20 cellular contexts compared by ENCODE assay signal in genomic region chr22:20663941-20664593, GRCh38.
DNase-seq lines count a peak whose midpoint lies in the region; ATAC-seq, FAIRE-seq and TF ChIP-seq lines count a peak whose summit lies in the region.
"Had no signal": no experiment of that assay in that cellular context is flagged by ENCODE, and none has a peak within 500 bp of the region (broad histone marks: within the 10 kb centered on the region; RNA-seq: fewer than 3 reads in every experiment).

No MANE protein-coding gene starts in this region.

- no peak overlapping the region for H2AFZ ChIP-seq in K562 (ENCODE audit: low read depth, low read length)
- H2AFZ ChIP-seq in osteoblast (ENCODE audit: low read length): no peak overlapping the region

- H3K27ac Mint-ChIP-seq in endodermal cell: no peak overlapping the region
- H3K27ac Mint-ChIP-seq: CD4-positive, alpha-beta memory T cell; HFFc6 had no signal

- H3K36me3 ChIP-seq in K562 (ENCODE audit: control insufficient read depth, insufficient read depth, low read length): no peaks in the 10 kb centered on the region
- no peaks in the 10 kb centered on the region for H3K36me3 ChIP-seq in endodermal cell (ENCODE audit: control insufficient read depth, insufficient read depth, low read length)
- H3K36me3 ChIP-seq in osteoblast (ENCODE audit: insufficient read depth, low read length): no peaks in the 10 kb centered on the region
- H3K36me3 ChIP-seq: BE2C had no signal

- H4K20me1 ChIP-seq in K562 (replicated peaks; ENCODE audit: control insufficient read depth, insufficient read depth, low read length) (no peaks in the 10 kb centered on the region), osteoblast (ENCODE audit: insufficient read depth, low read length) (no peaks in the 10 kb centered on the region)

- no peak for TF ChIP-seq CTCF in K562 (IDR thresholded peaks at IDR 0.05 in 2 of 3, conservative IDR thresholded peaks at IDR 0.05 in 1 of 3; ENCODE audit: insufficient read depth in 2 of 3, low read depth in 1 of 3, low read length in 3 of 3)
- no peak for TF ChIP-seq CTCF in endodermal cell (conservative IDR thresholded peaks at IDR 0.05)
- TF ChIP-seq CTCF in osteoblast (IDR thresholded peaks at IDR 0.05; ENCODE audit: extremely low read depth, low read depth, low read length): no peak

- H3K9me3 Mint-ChIP-seq in endodermal cell: no peaks in the 10 kb centered on the region
- H3K9me3 Mint-ChIP-seq: HFFc6 had no signal

- no peak for FAIRE-seq in K562 (lab: Jason Lieb, UNC)
- FAIRE-seq in urothelium cell line (lab: Jason Lieb, UNC): peak; percentile 13
- FAIRE-seq: A549, D721Med, GM12892, GM19239, HTR-8/SVneo had no signal

- no TSS peak for BruUV-seq in K562 (replicated peaks; lab: Mats Ljungman, UMichigan)

- H3K79me2 ChIP-seq in K562 (ENCODE audit: control insufficient read depth, insufficient read depth, low read length) (no peaks in the 10 kb centered on the region), osteoblast (ENCODE audit: insufficient read depth, low read length) (no peaks in the 10 kb centered on the region)

- DNase-seq in K562 (ENCODE audit: extremely low read depth in 1 of 4, low spot score in 3 of 4) (peak in 1 of 4 experiments; percentile 18), endodermal cell (peak; percentile 31), osteoblast (ENCODE audit: insufficient read length, low spot score, missing footprints) (peak; percentile 14), urothelium cell line (ENCODE audit: low spot score) (no peak), SIG-M5 treated with dmso at 0.1 percent for 504 hours (lab: John Stamatoyannopoulos, UW; ENCODE audit: unreplicated experiment) (no peak)
- DNase-seq: BE2C; CD4-positive, alpha-beta memory T cell; DMS153; DMS79 treated with DMSO at 0.1 percent for 48 hours; GDM1; HCEC 1CT; HFFc6 had no signal

- intact Hi-C loops in K562 (cut with micrococcal nuclease): no loop called here

- POLR2A ChIA-PET in K562 (lab: Yijun Ruan, JAX): interaction anchor here (0.6 to 2.8 kb wide), 14 partner anchors 9 to 945 kb away, joined by 3 to 21 read pairs (median 3); partner anchors contain the start of gene MED15

- in situ Hi-C loops in K562 (cut with MboI): no loop called here

- CTCF ChIA-PET in K562 (lab: Yijun Ruan, JAX; ENCODE audit: low intra/inter-chr PET ratio): no interaction called here

- no peaks in the 10 kb centered on the region for H3K36me3 Mint-ChIP-seq in endodermal cell (ENCODE audit: low read depth)

- H3K9me1 ChIP-seq in K562 (ENCODE audit: control insufficient read depth, insufficient read depth, low read length): no peaks in the 10 kb centered on the region

- H3K4me1 ChIP-seq in K562 (replicated peaks in 1 of 2; ENCODE audit: control insufficient read depth in 2 of 2, insufficient read depth in 2 of 2, low read length in 2 of 2) (no peaks in the 10 kb centered on the region), endodermal cell (ENCODE audit: control insufficient read depth, insufficient read depth, low read length) (no peaks in the 10 kb centered on the region), osteoblast (ENCODE audit: insufficient read depth, low read length) (no peaks in the 10 kb centered on the region)
- H3K4me1 ChIP-seq: A549, BE2C had no signal

- no peak for TF ChIP-seq EP300 in K562 (IDR thresholded peaks at IDR 0.05; ENCODE audit: low read length)

- H3K4me2 ChIP-seq in K562 (ENCODE audit: insufficient read depth, low read length) (no peak overlapping the region), osteoblast (ENCODE audit: insufficient read depth, low read length) (no peak overlapping the region)
- H3K4me2 ChIP-seq: A549 had no signal

- no peak overlapping the region for H3K4me3 ChIP-seq in K562
- no peak overlapping the region for H3K4me3 ChIP-seq in endodermal cell (ENCODE audit: low read length)
- H3K4me3 ChIP-seq in osteoblast (ENCODE audit: insufficient read depth, low read length): no peak overlapping the region
- H3K4me3 ChIP-seq: A549 had no signal

- H3K27me3 ChIP-seq in K562 (ENCODE audit: control insufficient read depth in 2 of 2, insufficient read depth in 2 of 2, low read length in 2 of 2) (peaks cover 20 to 25% of the 10 kb centered on the region in 2 experiments), endodermal cell (ENCODE audit: control insufficient read depth, insufficient read depth, low read length, poor library complexity, severe bottlenecking) (peaks cover 8% of the 10 kb centered on the region), osteoblast (ENCODE audit: insufficient read depth, low read length) (peaks cover 32% of the 10 kb centered on the region)

- TF ChIP-seq POLR2A in K562 (conservative IDR thresholded peaks at IDR 0.05) (no peak), GM18505 (IDR thresholded peaks at IDR 0.05; ENCODE audit: borderline replicate concordance, extremely low read depth, insufficient read depth, insufficient read length) (no peak)

- TF ChIP-seq RAD21 in K562 (CRISPR knock-in tag; conservative IDR thresholded peaks at IDR 0.05 in 1 of 2, IDR thresholded peaks at IDR 0.05 in 1 of 2): no peak

- ATAC-seq in K562 (peak; percentile 58), GM18505 (IDR thresholded peaks at IDR 0.05; ENCODE audit: unreplicated experiment) (no peak), GM21367 (IDR thresholded peaks at IDR 0.05; ENCODE audit: unreplicated experiment) (no peak)
- ATAC-seq: A549 had no signal

- no peak overlapping the region for H3K4me3 Mint-ChIP-seq in endodermal cell
- H3K4me3 Mint-ChIP-seq: HFFc6 had no signal

- peaks cover 7% of the 10 kb centered on the region for H3K27me3 Mint-ChIP-seq in endodermal cell (ENCODE audit: insufficient read depth)

- H3K4me1 Mint-ChIP-seq in endodermal cell: no peaks in the 10 kb centered on the region
- H3K4me1 Mint-ChIP-seq: CD4-positive, alpha-beta memory T cell had no signal

- H3K27ac ChIP-seq in K562 (ENCODE audit: extremely low read depth, low read depth, low read length) (no peak overlapping the region), endodermal cell (ENCODE audit: low read depth, low read length) (no peak overlapping the region), osteoblast (ENCODE audit: low read depth, low read length) (no peak overlapping the region)
- H3K27ac ChIP-seq: A549, C4-2B had no signal

- 4% methylated on average over 7 of the region's 7 CpGs for WGBS in K562 (ENCODE audit: insufficient coverage, low coverage, missing lambda C conversion rate)
- 92 to 98% methylated on average over 5 to 7 of the region's 7 CpGs for WGBS in endodermal cell (ENCODE audit: insufficient coverage in 1 of 2, insufficient read length in 1 of 2), 2 experiments

- no peak overlapping the region for H3K9ac ChIP-seq in K562 (ENCODE audit: insufficient read depth in 1 of 2, low read depth in 2 of 2, low read length in 2 of 2)
- no peak overlapping the region for H3K9ac ChIP-seq in endodermal cell (ENCODE audit: extremely low read depth, low read length, poor library complexity, severe bottlenecking)

- H3K9me3 ChIP-seq in K562 (replicated peaks; ENCODE audit: control insufficient read depth, insufficient read depth, low read depth, low read length) (peaks cover 8% of the 10 kb centered on the region; the same call in 1 of the 2 replicates), endodermal cell (ENCODE audit: control insufficient read depth, low read length) (no peaks in the 10 kb centered on the region), osteoblast (ENCODE audit: low read depth, low read length) (no peaks in the 10 kb centered on the region)
- H3K9me3 ChIP-seq: A549, BE2C had no signal

TF ChIP-seq in K562, 482 proteins besides CTCF, POLR2A, EP300 and RAD21 (continues in another document):
- TF ChIP-seq ZC3H4 (CRISPR knock-in tag; IDR thresholded peaks at IDR 0.05; ENCODE audit: borderline replicate concordance): peak; percentile 5; the same call in 1 of the 2 replicates
- no peak for TF ChIP-seq WHSC1 (IDR thresholded peaks at IDR 0.05; ENCODE audit: low read length)
- peak; percentile 34; the same call in 1 of the 2 replicates for TF ChIP-seq PRMT5 (CRISPR knock-in tag; IDR thresholded peaks at IDR 0.05)
- TF ChIP-seq RAD51 (IDR thresholded peaks at IDR 0.05; ENCODE audit: borderline replicate concordance, low read depth): no peak
- 0 out of 2 replicates have a peak, but pooled peaks have one; percentile 50 for TF ChIP-seq ARID4B (CRISPR knock-in tag; IDR thresholded peaks at IDR 0.05)
- TF ChIP-seq ATF1 (CRISPR knock-in tag; IDR thresholded peaks at IDR 0.05): peak; percentile 12; the same call in 1 of the 2 replicates
- no peak for TF ChIP-seq ATF1 (tag; IDR thresholded peaks at IDR 0.05)

Comparison
In these comparisons a context has a peak if more than half of its experiments do, and no peak if none do; other contexts are left out.
1. DNase-seq: peak in endodermal cell (single experiment) and osteoblast (single experiment); none in urothelium cell line (single experiment) and SIG-M5 treated with dmso at 0.1 percent for 504 hours (single experiment).